ENCODE assay signal across 20 cellular contexts in the genomic region with DNA sequence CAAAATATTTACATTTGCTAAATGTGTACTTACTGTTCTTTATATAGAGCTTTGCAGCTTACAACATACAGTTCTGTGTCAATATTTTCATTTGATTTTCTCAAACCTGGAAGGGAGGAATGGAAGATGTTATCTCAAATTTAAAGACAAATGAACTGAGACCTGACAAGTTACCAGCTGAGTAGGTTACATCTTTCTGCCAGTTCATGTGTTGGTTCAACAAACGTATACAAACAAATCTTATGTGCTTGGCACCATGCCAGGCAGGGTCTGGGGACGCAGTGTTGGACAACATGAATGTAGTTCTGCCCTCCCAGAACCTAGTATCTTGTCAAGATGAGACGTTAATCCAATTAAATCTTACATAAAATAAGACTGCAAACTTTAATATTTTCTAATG.
"Had no signal": no experiment of that assay in that cellular context is flagged by ENCODE, and none has a peak within 500 bp of the region (broad histone marks: within the 10 kb centered on the region; RNA-seq: fewer than 3 reads in every experiment).

No MANE protein-coding gene starts in this region.

- H3K36me3 ChIP-seq: heart right ventricle, lower lobe of right lung, pancreas, upper lobe of left lung had no signal

- H3K4me1 ChIP-seq: lower lobe of right lung, pancreas, upper lobe of left lung had no signal

- FAIRE-seq: endometrium, pancreas had no signal

- H3K9me3 Mint-ChIP-seq: activated naive CD4-positive, alpha-beta T cell treated with anti-CD3 and anti-CD28 coated beads, Interleukin-2, amount 50 U/mL, for 72 hours; brain; dendritic cell treated with granulocyte-macrophage colony-stimulating factor and Interleukin-4, amounts not matched to agents 40 ng/mL and 50 ng/mL, for 4 days; nephron progenitor cell had no signal

- H3K27me3 ChIP-seq: heart right ventricle, upper lobe of left lung had no signal

- H3K36me3 Mint-ChIP-seq: activated naive CD4-positive, alpha-beta T cell treated with anti-CD3 and anti-CD28 coated beads, Interleukin-2, amount 50 U/mL, for 72 hours; brain had no signal

- H3K9me3 ChIP-seq: heart right ventricle, lower lobe of right lung, mucosa of descending colon, pancreas, upper lobe of left lung had no signal

- H3K4me1 Mint-ChIP-seq: brain, nephron progenitor cell had no signal

- H3K4me3 ChIP-seq: heart right ventricle, lower lobe of right lung, mucosa of descending colon, pancreas, upper lobe of left lung had no signal

- H3K4me3 Mint-ChIP-seq: brain; dendritic cell treated with granulocyte-macrophage colony-stimulating factor and Interleukin-4, amounts not matched to agents 40 ng/mL and 50 ng/mL, for 4 days; nephron progenitor cell had no signal

- ATAC-seq: activated naive CD4-positive, alpha-beta T cell treated with anti-CD3 and anti-CD28 coated beads, Interleukin-2, amount 50 U/mL, for 72 hours; heart right ventricle; lower lobe of right lung; mucosa of descending colon; pancreas; right cardiac atrium; stimulated activated naive CD8-positive, alpha-beta T cell treated with anti-CD3 and anti-CD28 coated beads, Interleukin-15, Interleukin-2, amounts not matched to agents 100 U/mL and 50 U/mL, for 24 hours had no signal

- H3K27ac Mint-ChIP-seq: activated naive CD4-positive, alpha-beta T cell treated with anti-CD3 and anti-CD28 coated beads, Interleukin-2, amount 50 U/mL, for 72 hours; brain; dendritic cell treated with granulocyte-macrophage colony-stimulating factor and Interleukin-4, amounts not matched to agents 40 ng/mL and 50 ng/mL, for 4 days; nephron progenitor cell had no signal

- H3K27me3 Mint-ChIP-seq: dendritic cell treated with granulocyte-macrophage colony-stimulating factor and Interleukin-4, amounts not matched to agents 40 ng/mL and 50 ng/mL, for 4 days had no signal

- H3K27ac ChIP-seq: heart right ventricle, lower lobe of right lung, pancreas, upper lobe of left lung had no signal

- DNase-seq: activated CD4-positive, alpha-beta T cell treated with anti-CD3 and anti-CD28 coated beads for 1 hour; activated T-cell treated with anti-CD3 and anti-CD28 coated beads, Interleukin-2, amount 50 U/mL, for 1 hour; aorta; effector CD4-positive, alpha-beta T cell; heart right ventricle; islet precursor cell; lower lobe of right lung; mesendoderm; mucosa of descending colon; nephron progenitor cell; pancreas; right cardiac atrium; stimulated activated CD4-positive, alpha-beta T cell treated with anti-CD3 and anti-CD28 coated beads, Interleukin-12 subunit alpha, Interleukin-12 subunit beta, amount 100 ng/mL, for 4 hours; stimulated activated CD4-positive, alpha-beta T cell treated with anti-CD3 and anti-CD28 coated beads, Interleukin-4, amount 100 ng/mL, for 4 hours; stimulated activated naive CD8-positive, alpha-beta T cell treated with anti-CD3 and anti-CD28 coated beads, Interleukin-15, Interleukin-2, amounts not matched to agents 100 U/mL and 50 U/mL, for 24 hours; upper lobe of left lung had no signal
